ENCODE assay signal across 23 cellular contexts in genomic region chr11:77799338-77799737, GRCh38. TPM values are rescaled to one million over a fixed set of nuclear protein-coding genes. Genes with fewer than 3 reads are reported as not detected.
DNase-seq lines count a peak whose midpoint lies in the region; ATAC-seq and TF ChIP-seq lines count a peak whose summit lies in the region.
"Had no signal": no experiment of that assay in that cellular context is flagged by ENCODE, and none has a peak within 500 bp of the region (broad histone marks: within the 10 kb centered on the region; RNA-seq: fewer than 3 reads in every experiment).

No MANE protein-coding gene starts in this region.

- peak; percentile 19 for DNase-seq in NOMO-1 treated with DMSO at 0.1 percent for 48 hours (lab: John Stamatoyannopoulos, UW; ENCODE audit: unreplicated experiment)
- no peak for DNase-seq in NOMO-1 treated with dmso at 0.1 percent for 144 hours (lab: John Stamatoyannopoulos, UW; ENCODE audit: unreplicated experiment)
- no peak for DNase-seq in CD8-positive, alpha-beta T cell
- DNase-seq in activated B cell treated with CpG ODN at 0.5 μM for 24 hours: no peak
- DNase-seq in immature natural killer cell: no peak
- DNase-seq in DMS 273 (lab: John Stamatoyannopoulos, UW; ENCODE audit: unreplicated experiment): no peak
- DNase-seq: activated CD4-positive, alpha-beta T cell treated with anti-CD3 and anti-CD28 coated beads, Interleukin-2, amount 50 U/mL, for 1 hour; activated CD8-positive, alpha-beta memory T cell treated with anti-CD3 and anti-CD28 coated beads, Interleukin-2, amount 50 U/mL, for 4 hours; activated gamma-delta T cell treated with Interleukin-2 at 50 U/mL for 16 hours; central memory CD4-positive, alpha-beta T cell; dermis blood vessel endothelial cell; HCEC 1CT; islet precursor cell; lower lobe of right lung; NCI-H1092; NCI-H1930; NCI-H526; upper lobe of right lung had no signal

- H3K9me3 Mint-ChIP-seq in CD8-positive, alpha-beta T cell: no peaks in the 10 kb centered on the region
- H3K9me3 Mint-ChIP-seq in activated B cell treated with CpG ODN at 0.5 μM for 24 hours (no peaks in the 10 kb centered on the region), immature natural killer cell (no peaks in the 10 kb centered on the region)

- CTCF ChIA-PET in CD8-positive, alpha-beta T cell (lab: Charles Lee): interaction anchor here (0.9 kb wide), 1 partner anchor 201 kb away, joined by 3 read pairs; no protein-coding TSS in a partner anchor
- CTCF ChIA-PET in activated B cell treated with CpG ODN at 0.5 μM for 24 hours (lab: Charles Lee): no interaction called here

- peaks cover 81% of the 10 kb centered on the region for H3K4me1 Mint-ChIP-seq in CD8-positive, alpha-beta T cell (ENCODE audit: low read depth)
- H3K4me1 Mint-ChIP-seq in activated B cell treated with CpG ODN at 0.5 μM for 24 hours (peaks cover 68% of the 10 kb centered on the region), immature natural killer cell (peaks cover 78 to 93% of the 10 kb centered on the region in 2 donors)

- peak overlapping the region; percentile 41 for H3K27ac Mint-ChIP-seq in CD8-positive, alpha-beta T cell
- H3K27ac Mint-ChIP-seq in activated B cell treated with CpG ODN at 0.5 μM for 24 hours (peak overlapping the region; percentile 41), immature natural killer cell (peak overlapping the region in 5 of 6 donors; percentile 10 to 62 (median 56))
- H3K27ac Mint-ChIP-seq: T-helper 2 cell treated with Interferon-gamma antibody and Interleukin-4, amounts not matched to agents 5 μg/mL and 100 μg/mL, for 36 hours had no signal

- no peak overlapping the region for H3K4me3 ChIP-seq in CD8-positive, alpha-beta T cell (ENCODE audit: low read depth, low read length)
- H3K4me3 ChIP-seq: lower lobe of right lung, upper lobe of right lung had no signal

- H3K27ac ChIP-seq in CD8-positive, alpha-beta T cell (ENCODE audit: low read depth, low read length): no peak overlapping the region
- H3K27ac ChIP-seq: 22Rv1, lower lobe of right lung, upper lobe of right lung, VCaP had no signal

- no peaks in the 10 kb centered on the region for H3K36me3 ChIP-seq in CD8-positive, alpha-beta T cell (ENCODE audit: insufficient read depth, low read length)
- H3K36me3 ChIP-seq: lower lobe of right lung, upper lobe of right lung had no signal

- intact Hi-C loops in CD8-positive, alpha-beta T cell (cut with DNase I, micrococcal nuclease): no loop called here
- intact Hi-C loops in activated B cell treated with CpG ODN at 0.5 μM for 24 hours (cut with micrococcal nuclease): no loop called here

- TF ChIP-seq CTCF in CD8-positive, alpha-beta T cell (IDR thresholded peaks at IDR 0.05): no peak
- TF ChIP-seq CTCF in activated B cell treated with CpG ODN at 0.5 μM for 24 hours (IDR thresholded peaks at IDR 0.05): no peak

- no peaks in the 10 kb centered on the region for H3K27me3 Mint-ChIP-seq in CD8-positive, alpha-beta T cell (ENCODE audit: low read depth)
- no peaks in the 10 kb centered on the region for H3K27me3 Mint-ChIP-seq in activated B cell treated with CpG ODN at 0.5 μM for 24 hours
- peaks cover 0 to 3% (median 0%) of the 10 kb centered on the region in 3 donors for H3K27me3 Mint-ChIP-seq in immature natural killer cell (ENCODE audit: low read depth in 3 of 3)

- H3K36me3 Mint-ChIP-seq in CD8-positive, alpha-beta T cell: peaks cover 27% of the 10 kb centered on the region
- H3K36me3 Mint-ChIP-seq in activated B cell treated with CpG ODN at 0.5 μM for 24 hours (ENCODE audit: low read depth) (peaks cover 31% of the 10 kb centered on the region), immature natural killer cell (no peaks in the 10 kb centered on the region)

- H3K27me3 ChIP-seq in CD8-positive, alpha-beta T cell (ENCODE audit: insufficient read depth, low read length): no peaks in the 10 kb centered on the region
- H3K27me3 ChIP-seq: upper lobe of right lung had no signal

- no peak for ATAC-seq in CD8-positive, alpha-beta T cell
- no peak for ATAC-seq in activated B cell treated with CpG ODN at 0.5 μM for 24 hours (ENCODE audit: low read depth)
- ATAC-seq in GM19035 (IDR thresholded peaks at IDR 0.05; ENCODE audit: unreplicated experiment): no peak
- no peak for ATAC-seq in GM18519 (IDR thresholded peaks at IDR 0.05; ENCODE audit: low FRiP score, unreplicated experiment)
- ATAC-seq: lower lobe of right lung, upper lobe of right lung had no signal

- no peak overlapping the region for H3K4me3 Mint-ChIP-seq in CD8-positive, alpha-beta T cell
- no peak overlapping the region for H3K4me3 Mint-ChIP-seq in activated B cell treated with CpG ODN at 0.5 μM for 24 hours
- H3K4me3 Mint-ChIP-seq in immature natural killer cell: peak overlapping the region in 1 of 5 donors; percentile 13
- H3K4me3 Mint-ChIP-seq: T-helper 2 cell treated with Interferon-gamma antibody and Interleukin-4, amounts not matched to agents 5 μg/mL and 100 μg/mL, for 36 hours had no signal

- H3K4me1 ChIP-seq in CD8-positive, alpha-beta T cell (ENCODE audit: insufficient read depth, low read length): peaks cover 17% of the 10 kb centered on the region

- POLR2A ChIA-PET in CD8-positive, alpha-beta T cell (lab: Charles Lee): no interaction called here
- POLR2A ChIA-PET in activated B cell treated with CpG ODN at 0.5 μM for 24 hours (lab: Charles Lee): interaction anchor here (0.7 kb wide), 2 partner anchors 10 to 35 kb away, joined by 4 to 7 read pairs; no protein-coding TSS in a partner anchor

- no peaks in the 10 kb centered on the region for H3K9me3 ChIP-seq in CD8-positive, alpha-beta T cell (ENCODE audit: low read length)
- H3K9me3 ChIP-seq: lower lobe of right lung, upper lobe of right lung had no signal

RNA-seq across cellular contexts. Expression of gene RSF1, which starts 21.2 kb away (rescaled TPM):
- total RNA-seq in CD8-positive, alpha-beta T cell: 100 to 1,000 TPM in 1 of 2 experiments, 10 to 100 TPM in 1; 96.7 to 103 TPM
- 65.9 and 68.8 TPM in 2 replicates for total RNA-seq in activated B cell treated with CpG ODN at 0.5 μM for 24 hours
- 10 to 100 TPM; 16.4 to 50.2 (median 37.0) TPM for polyA plus RNA-seq in immature natural killer cell

RNA-seq across cellular contexts. Expression of gene AAMDC, which starts 21.6 kb away (rescaled TPM):
- 1 to 10 TPM; 1.4 to 2.0 TPM for total RNA-seq in CD8-positive, alpha-beta T cell
- 3.8 and 4.4 TPM in 2 replicates for total RNA-seq in activated B cell treated with CpG ODN at 0.5 μM for 24 hours
- polyA plus RNA-seq in immature natural killer cell: 10 to 100 TPM; 14.8 to 23.7 (median 18.1) TPM
